In genomic region chr4:87849612-87850011, GRCh38 we compare ENCODE assay signal across 13 cellular contexts. TPM values are rescaled to one million over a fixed set of nuclear protein-coding genes. Genes with fewer than 3 reads are reported as not detected.
DNase-seq lines count a peak whose midpoint lies in the region; ATAC-seq and TF ChIP-seq lines count a peak whose summit lies in the region.
"Had no signal": no experiment of that assay in that cellular context is flagged by ENCODE, and none has a peak within 500 bp of the region (broad histone marks: within the 10 kb centered on the region; RNA-seq: fewer than 3 reads in every experiment).

No MANE protein-coding gene starts in this region.

- no peaks in the 10 kb centered on the region for H3K9me3 Mint-ChIP-seq in activated naive CD8-positive, alpha-beta T cell treated with anti-CD3 and anti-CD28 coated beads, Interleukin-2, amount 10 ng/mL, durations not matched to agents 7 days and 5 days
- H3K9me3 Mint-ChIP-seq in activated naive CD8-positive, alpha-beta T cell treated with anti-CD3 and anti-CD28 coated beads, Interleukin-2, amount 50 U/mL, for 24 hours: no peaks in the 10 kb centered on the region
- H3K9me3 Mint-ChIP-seq: activated CD8-positive, alpha-beta T cell treated with anti-CD3 and anti-CD28 coated beads for 36 hours had no signal

- no peak overlapping the region for H3K9ac ChIP-seq in smooth muscle cell (ENCODE audit: low read depth)

- no peaks in the 10 kb centered on the region for H3K36me3 ChIP-seq in smooth muscle cell (ENCODE audit: low read depth)
- H3K36me3 ChIP-seq: right atrium auricular region, suprapubic skin had no signal

- POLR2A ChIA-PET in activated naive CD8-positive, alpha-beta T cell treated with anti-CD3 and anti-CD28 coated beads, Interleukin-2, amount 10 ng/mL, durations not matched to agents 7 days and 5 days (lab: Charles Lee): no interaction called here

- no peaks in the 10 kb centered on the region for H4K20me1 ChIP-seq in smooth muscle cell (ENCODE audit: low read depth)

- H3K4me3 Mint-ChIP-seq in activated naive CD8-positive, alpha-beta T cell treated with anti-CD3 and anti-CD28 coated beads, Interleukin-2, amount 10 ng/mL, durations not matched to agents 7 days and 5 days: no peak overlapping the region
- no peak overlapping the region for H3K4me3 Mint-ChIP-seq in activated naive CD8-positive, alpha-beta T cell treated with anti-CD3 and anti-CD28 coated beads, Interleukin-2, amount 50 U/mL, for 24 hours
- H3K4me3 Mint-ChIP-seq: activated CD8-positive, alpha-beta T cell treated with anti-CD3 and anti-CD28 coated beads for 36 hours had no signal

- H3F3A ChIP-seq in smooth muscle cell (ENCODE audit: low read depth): no peaks in the 10 kb centered on the region

- no peak for DNase-seq in activated naive CD8-positive, alpha-beta T cell treated with anti-CD3 and anti-CD28 coated beads, Interleukin-2, amount 10 ng/mL, durations not matched to agents 7 days and 5 days
- DNase-seq in activated naive CD8-positive, alpha-beta T cell treated with anti-CD3 and anti-CD28 coated beads, Interleukin-2, amount 50 U/mL, for 24 hours: no peak
- DNase-seq in SIG-M5 treated with dmso at 0.1 percent for 504 hours (lab: John Stamatoyannopoulos, UW; ENCODE audit: unreplicated experiment) (peak; percentile 87), fibroblast of mammary gland (ENCODE audit: low read depth) (peak; percentile 10), smooth muscle cell (lab: John Stamatoyannopoulos, UW; ENCODE audit: unreplicated experiment) (no peak), AG20443 (ENCODE audit: low spot score) (no peak)
- DNase-seq in activated naive CD4-positive, alpha-beta T cell (lab: John Stamatoyannopoulos, UW): no peak
- DNase-seq: 8988T had no signal

- H3K27ac ChIP-seq in smooth muscle cell (ENCODE audit: low read depth): no peak overlapping the region
- H3K27ac ChIP-seq: suprapubic skin had no signal

- TF ChIP-seq CTCF in fibroblast of mammary gland (conservative IDR thresholded peaks at IDR 0.05; ENCODE audit: control insufficient read depth, insufficient read depth, low read depth, low read length) (no peak), smooth muscle cell (IDR thresholded peaks at IDR 0.05; ENCODE audit: borderline replicate concordance, insufficient read depth, poor library complexity, severe bottlenecking) (no peak)

- peak overlapping the region; percentile 64 for H2AFZ ChIP-seq in smooth muscle cell (ENCODE audit: low read depth)

- peak; percentile 30 for ATAC-seq in activated naive CD8-positive, alpha-beta T cell treated with anti-CD3 and anti-CD28 coated beads, Interleukin-2, amount 10 ng/mL, durations not matched to agents 7 days and 5 days (ENCODE audit: low read depth)
- no peak for ATAC-seq in activated naive CD8-positive, alpha-beta T cell treated with anti-CD3 and anti-CD28 coated beads, Interleukin-2, amount 50 U/mL, for 24 hours
- ATAC-seq in HG02610 (IDR thresholded peaks at IDR 0.05; ENCODE audit: unreplicated experiment): no peak

- H3K27me3 ChIP-seq in smooth muscle cell (ENCODE audit: low read depth): no peaks in the 10 kb centered on the region
- H3K27me3 ChIP-seq: right atrium auricular region, suprapubic skin had no signal

- peaks cover 12% of the 10 kb centered on the region for H3K4me1 Mint-ChIP-seq in activated naive CD8-positive, alpha-beta T cell treated with anti-CD3 and anti-CD28 coated beads, Interleukin-2, amount 10 ng/mL, durations not matched to agents 7 days and 5 days
- peaks cover 7% of the 10 kb centered on the region for H3K4me1 Mint-ChIP-seq in activated naive CD8-positive, alpha-beta T cell treated with anti-CD3 and anti-CD28 coated beads, Interleukin-2, amount 50 U/mL, for 24 hours

- no peaks in the 10 kb centered on the region for H3K79me2 ChIP-seq in smooth muscle cell (ENCODE audit: low read depth)

- H3K4me1 ChIP-seq in smooth muscle cell (ENCODE audit: low read depth): no peaks in the 10 kb centered on the region

- peak overlapping the region; percentile 64 for H3K4me2 ChIP-seq in smooth muscle cell

- H3K9me3 ChIP-seq in smooth muscle cell (replicated peaks; ENCODE audit: low read depth): no peaks in the 10 kb centered on the region
- H3K9me3 ChIP-seq: right atrium auricular region, suprapubic skin had no signal

- H3K27ac Mint-ChIP-seq in activated naive CD8-positive, alpha-beta T cell treated with anti-CD3 and anti-CD28 coated beads, Interleukin-2, amount 10 ng/mL, durations not matched to agents 7 days and 5 days: no peak overlapping the region
- no peak overlapping the region for H3K27ac Mint-ChIP-seq in activated naive CD8-positive, alpha-beta T cell treated with anti-CD3 and anti-CD28 coated beads, Interleukin-2, amount 50 U/mL, for 24 hours
- H3K27ac Mint-ChIP-seq: activated CD8-positive, alpha-beta T cell treated with anti-CD3 and anti-CD28 coated beads for 36 hours; activated naive CD8-positive, alpha-beta T cell had no signal

- WGBS in smooth muscle cell (ENCODE audit: low lambda C conversion rate): 26% methylated on average over 4 of the region's 4 CpGs

- no peaks in the 10 kb centered on the region for H3K36me3 Mint-ChIP-seq in activated naive CD8-positive, alpha-beta T cell treated with anti-CD3 and anti-CD28 coated beads, Interleukin-2, amount 10 ng/mL, durations not matched to agents 7 days and 5 days
- H3K36me3 Mint-ChIP-seq in activated naive CD8-positive, alpha-beta T cell treated with anti-CD3 and anti-CD28 coated beads, Interleukin-2, amount 50 U/mL, for 24 hours (ENCODE audit: low read depth): no peaks in the 10 kb centered on the region
- H3K36me3 Mint-ChIP-seq: activated naive CD8-positive, alpha-beta T cell had no signal

- peaks cover 28% of the 10 kb centered on the region for H3K27me3 Mint-ChIP-seq in activated naive CD8-positive, alpha-beta T cell treated with anti-CD3 and anti-CD28 coated beads, Interleukin-2, amount 10 ng/mL, durations not matched to agents 7 days and 5 days
- H3K27me3 Mint-ChIP-seq in activated naive CD8-positive, alpha-beta T cell treated with anti-CD3 and anti-CD28 coated beads, Interleukin-2, amount 50 U/mL, for 24 hours: peaks cover 11% of the 10 kb centered on the region

- H3K4me3 ChIP-seq in fibroblast of mammary gland (ENCODE audit: control insufficient read depth, low read depth, low read length): no peak overlapping the region
- H3K4me3 ChIP-seq in smooth muscle cell: no peak overlapping the region

RNA-seq across cellular contexts. Expression of gene MEPE, which starts 16.8 kb away (rescaled TPM):
- total RNA-seq in activated naive CD8-positive, alpha-beta T cell treated with anti-CD3 and anti-CD28 coated beads, Interleukin-2, amount 10 ng/mL, durations not matched to agents 7 days and 5 days: not detected
- not detected in 2 replicates for total RNA-seq in smooth muscle cell
- 0.63 TPM in 1 of 2 replicates, not detected in the other for polyA plus RNA-seq in smooth muscle cell
- total RNA-seq: activated CD8-positive, alpha-beta T cell treated with anti-CD3 and anti-CD28 coated beads for 36 hours; right atrium auricular region; suprapubic skin had no signal

RNA-seq across cellular contexts. Expression of gene IBSP, which starts 50.3 kb away (rescaled TPM):
- total RNA-seq in activated naive CD8-positive, alpha-beta T cell treated with anti-CD3 and anti-CD28 coated beads, Interleukin-2, amount 10 ng/mL, durations not matched to agents 7 days and 5 days: not detected
- total RNA-seq in smooth muscle cell: not detected in 2 replicates
- not detected in 2 replicates for polyA plus RNA-seq in smooth muscle cell
- total RNA-seq: activated CD8-positive, alpha-beta T cell treated with anti-CD3 and anti-CD28 coated beads for 36 hours; right atrium auricular region; suprapubic skin had no signal

Comparison
In these comparisons a context has a peak if more than half of its experiments do, and no peak if none do; other contexts are left out.
1. DNase-seq: peak in SIG-M5 treated with dmso at 0.1 percent for 504 hours (single experiment) and fibroblast of mammary gland (single experiment); none in activated naive CD8-positive, alpha-beta T cell treated with anti-CD3 and anti-CD28 coated beads, Interleukin-2, amount 10 ng/mL, durations not matched to agents 7 days and 5 days (single experiment), activated naive CD8-positive, alpha-beta T cell treated with anti-CD3 and anti-CD28 coated beads, Interleukin-2, amount 50 U/mL, for 24 hours (single experiment), smooth muscle cell (single experiment), activated naive CD4-positive, alpha-beta T cell (0 of 4) and AG20443 (single experiment).